20 cellular contexts compared by ENCODE assay signal in the genomic region with DNA sequence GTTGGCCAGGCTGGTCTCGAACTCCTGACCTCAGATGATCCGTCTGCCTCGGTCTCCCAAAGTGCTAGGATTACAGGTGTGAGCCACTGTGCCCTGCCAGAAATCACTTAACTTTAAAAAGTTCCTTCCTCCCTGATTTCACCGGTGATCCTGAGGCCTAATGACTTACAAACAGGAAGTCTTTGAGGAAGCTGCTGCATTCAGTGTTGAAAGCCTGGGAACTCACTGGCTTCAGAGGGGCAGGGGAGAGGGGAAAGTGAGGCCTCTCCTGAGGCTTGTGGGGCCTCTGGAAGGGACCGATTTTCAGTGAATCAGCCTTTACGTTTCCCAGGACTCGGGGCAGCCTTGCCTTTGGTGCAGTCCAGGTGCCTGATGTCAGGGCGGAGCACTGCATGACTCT. TPM values are rescaled to one million over a fixed set of nuclear protein-coding genes. Genes with fewer than 3 reads are reported as not detected.
A peak's percentile ranks its signal among the peaks of the same experiment; 100 is the strongest.
DNase-seq lines count a peak whose midpoint lies in the region; ATAC-seq, FAIRE-seq and TF ChIP-seq lines count a peak whose summit lies in the region.
"Had no signal": no experiment of that assay in that cellular context is flagged by ENCODE, and none has a peak within 500 bp of the region (broad histone marks: within the 10 kb centered on the region; RNA-seq: fewer than 3 reads in every experiment).

No MANE protein-coding gene starts in this region.

- H3K4me3 ChIP-seq in H1 (ENCODE audit: extremely low read depth in 1 of 4, insufficient read depth in 2 of 4, low read depth in 3 of 4, low read length in 4 of 4), result no peak overlapping the region
- H3K4me3 ChIP-seq in mucosa of rectum (ENCODE audit: low read length in 2 of 2), result no peak overlapping the region
- H3K4me3 ChIP-seq: A549, GM23248, SJCRH30 had no signal

- ATAC-seq in left lobe of liver (no peak), GM21723 (IDR thresholded peaks at IDR 0.05; ENCODE audit: unreplicated experiment) (no peak), foreskin keratinocyte (no peak)
- ATAC-seq: A549 had no signal

- no peak overlapping the region for H2AK5ac ChIP-seq in H1 (ENCODE audit: low read depth, low read length)

- peaks cover 2% of the 10 kb centered on the region; the same call in 1 of the 2 replicates for H3K23me2 ChIP-seq in H1 (ENCODE audit: low read depth, low read length)

- no peaks in the 10 kb centered on the region for H4K20me1 ChIP-seq in H1 (replicated peaks in 1 of 2; ENCODE audit: control insufficient read depth in 1 of 2, insufficient read depth in 2 of 2, low read length in 2 of 2)

- H2AFZ ChIP-seq in H1 (ENCODE audit: low read length), result no peak overlapping the region
- H2AFZ ChIP-seq: GM23248 had no signal

- no peak overlapping the region for H2BK5ac ChIP-seq in H1 (ENCODE audit: low read depth, low read length)

- H3K27ac ChIP-seq in H1 (ENCODE audit: low read depth, low read length) (no peak overlapping the region), mucosa of rectum (ENCODE audit: low read depth in 2 of 2, low read length in 2 of 2) (peak overlapping the region; percentile 36 to 56), foreskin keratinocyte (no peak overlapping the region)
- H3K27ac ChIP-seq: A549, GM23248, SJCRH30 had no signal

- H3K18ac ChIP-seq in H1 (ENCODE audit: extremely low read depth, low read length), result no peak overlapping the region

- no peak for TF ChIP-seq CTCF in H1 (IDR thresholded peaks at IDR 0.05; ENCODE audit: control extremely low read depth in 1 of 3, insufficient read depth in 1 of 3, low read depth in 1 of 3, low read length in 3 of 3)
- no peak for TF ChIP-seq CTCF in foreskin keratinocyte (conservative IDR thresholded peaks at IDR 0.05)

- H3K4me1 ChIP-seq in H1 (replicated peaks in 1 of 4; ENCODE audit: control insufficient read depth in 3 of 4, insufficient read depth in 4 of 4, low read length in 3 of 4) (no peaks in the 10 kb centered on the region; a peak in 1 of 7 replicates), mucosa of rectum (ENCODE audit: control insufficient read depth in 2 of 2, insufficient read depth in 2 of 2, low read length in 2 of 2) (peaks cover 5 to 13% of the 10 kb centered on the region in 2 donors), foreskin keratinocyte (no peaks in the 10 kb centered on the region)
- H3K4me1 ChIP-seq: A549, SJCRH30 had no signal

- no peak overlapping the region; the same call in 1 of the 2 replicates for H4K8ac ChIP-seq in H1 (ENCODE audit: extremely low read depth, insufficient read depth, low read length)

- H3K14ac ChIP-seq in H1 (ENCODE audit: insufficient read length), result no peak overlapping the region

- no peaks in the 10 kb centered on the region for H3K79me1 ChIP-seq in H1 (ENCODE audit: low read depth, low read length)

- H3K79me2 ChIP-seq in H1 (ENCODE audit: control insufficient read depth in 1 of 2, insufficient read depth in 2 of 2, low read length in 2 of 2), result no peaks in the 10 kb centered on the region

- no peak overlapping the region for H4K5ac ChIP-seq in H1 (ENCODE audit: insufficient read length, low read depth, low read length)

- H2BK15ac ChIP-seq in H1 (ENCODE audit: low read length), result 0 out of 2 replicates have a peak overlapping the region, but pooled peaks have one; percentile 19

- no peaks in the 10 kb centered on the region for H3K9me3 ChIP-seq in H1 (ENCODE audit: insufficient read depth in 2 of 2, low read depth in 1 of 2, low read length in 1 of 2)
- no peaks in the 10 kb centered on the region for H3K9me3 ChIP-seq in mucosa of rectum (ENCODE audit: control insufficient read depth in 2 of 2, low read length in 2 of 2)
- H3K9me3 ChIP-seq: A549, SJCRH30 had no signal

- no peaks in the 10 kb centered on the region for H3K27me3 ChIP-seq in H1 (replicated peaks in 1 of 4; ENCODE audit: control insufficient read depth in 3 of 4, extremely low read depth in 1 of 4, insufficient read depth in 3 of 4, low read length in 3 of 4)
- H3K27me3 ChIP-seq in mucosa of rectum (ENCODE audit: control insufficient read depth in 2 of 2, insufficient read depth in 2 of 2, low read length in 2 of 2), result no peaks in the 10 kb centered on the region
- H3K27me3 ChIP-seq in foreskin keratinocyte, result no peaks in the 10 kb centered on the region

- no peak overlapping the region for H2BK120ac ChIP-seq in H1 (replicated peaks; ENCODE audit: low read depth, low read length)

- DNase-seq in CD1c-positive myeloid dendritic cell (ENCODE audit: extremely low spot score) (peak; percentile 48), NOMO-1 treated with DMSO at 0.1 percent for 48 hours (lab: John Stamatoyannopoulos, UW; ENCODE audit: unreplicated experiment) (peak; percentile 53), H1 (ENCODE audit: low read depth in 1 of 2, low spot score in 2 of 2) (no peak), left lobe of liver (ENCODE audit: low spot score) (no peak), retina (no peak), foreskin keratinocyte (no peak)
- DNase-seq: AML-193; CD4-positive, alpha-beta memory T cell; DND-41; GF-D8; GM23248; KG1; NCI-H1417; NCI-H1930; NCI-H2171; RPMI8226; SJCRH30 had no signal

- H3K23ac ChIP-seq in H1 (ENCODE audit: insufficient read length), result no peak overlapping the region

- TF ChIP-seq EP300 in H1 (IDR thresholded peaks at IDR 0.05; ENCODE audit: borderline replicate concordance in 1 of 2, low read depth in 2 of 2, low read length in 2 of 2), result no peak

- H3K4ac ChIP-seq in H1 (replicated peaks; ENCODE audit: insufficient read length, low read depth, low read length), result no peak overlapping the region

- no peak overlapping the region for H3K4me2 ChIP-seq in H1 (ENCODE audit: insufficient read depth in 1 of 2, low read depth in 2 of 2, low read length in 2 of 2)
- H3K4me2 ChIP-seq: A549 had no signal

- H3K56ac ChIP-seq in H1 (replicated peaks; ENCODE audit: insufficient read length, low read depth, low read length), result no peak overlapping the region

- TF ChIP-seq POLR2A in H1 (IDR thresholded peaks at IDR 0.05; ENCODE audit: control extremely low read depth in 1 of 2, low read depth in 2 of 2, low read length in 2 of 2), result no peak

- 86% methylated on average over 8 of the region's 8 CpGs; no CpG with 5 or more reads in 1 of the 2 experiments for WGBS in H1 (ENCODE audit: extremely low coverage in 1 of 2, insufficient coverage in 1 of 2, insufficient read length in 1 of 2, insufficient replicate concordance in 2 of 2, low coverage in 1 of 2, low lambda C conversion rate in 2 of 2, missing lambda C conversion rate in 1 of 2), 2 experiments

- no peak for FAIRE-seq in H1 (lab: Jason Lieb, UNC)
- FAIRE-seq: A549 had no signal

- H3K36me3 ChIP-seq in H1 (ENCODE audit: control insufficient read depth in 2 of 4, insufficient read depth in 4 of 4, low read length in 3 of 4), result no peaks in the 10 kb centered on the region
- H3K36me3 ChIP-seq in mucosa of rectum (ENCODE audit: control insufficient read depth in 2 of 2, insufficient read depth in 2 of 2, low read length in 2 of 2), result no peaks in the 10 kb centered on the region
- H3K36me3 ChIP-seq: SJCRH30 had no signal

- TF ChIP-seq RAD21 in H1 (IDR thresholded peaks at IDR 0.05 in 1 of 2, conservative IDR thresholded peaks at IDR 0.05 in 1 of 2; ENCODE audit: low read depth in 2 of 2, low read length in 2 of 2), result no peak

- peak overlapping the region; percentile 71; the same call in 1 of the 2 replicates for H2BK12ac ChIP-seq in H1 (ENCODE audit: low read depth, low read length)

- H2BK20ac ChIP-seq in H1 (ENCODE audit: low read length), result no peak overlapping the region

- CTCF ChIA-PET in H1 (lab: Charles Lee; ENCODE audit: partially characterized antibody), result interaction anchor here (2.0 to 29.1 kb wide), 4 partner anchors 12 to 112 kb away, joined by 7 to 1640 read pairs (median 58); a partner anchor contains a TSS

- H4K91ac ChIP-seq in H1 (replicated peaks; ENCODE audit: insufficient read length, low read length), result peak overlapping the region; percentile 67

- POLR2A ChIA-PET in H1 (lab: Charles Lee; ENCODE audit: partially characterized antibody), result no interaction called here

- H3K9ac ChIP-seq in H1 (replicated peaks in 1 of 4; ENCODE audit: extremely low read depth in 1 of 4, low read depth in 3 of 4, low read length in 3 of 4), result no peak overlapping the region
- peak overlapping the region in 1 of 2 donors; percentile 32 for H3K9ac ChIP-seq in mucosa of rectum (ENCODE audit: low read depth in 1 of 2, low read length in 2 of 2)
- H3K9ac ChIP-seq: GM23248 had no signal

TF ChIP-seq in H1, 55 proteins besides CTCF, POLR2A, EP300 and RAD21 (continues in another document):
- TF ChIP-seq SP4 (IDR thresholded peaks at IDR 0.05; ENCODE audit: low read length) (no peak), EZH2 (IDR thresholded peaks at IDR 0.05; ENCODE audit: low read depth, low read length, severe bottlenecking) (no peak), SIRT6 (IDR thresholded peaks at IDR 0.05; ENCODE audit: low read length) (no peak), RFX5 (IDR thresholded peaks at IDR 0.05; ENCODE audit: borderline replicate concordance, low read depth, low read length) (no peak), NRF1 (IDR thresholded peaks at IDR 0.05; ENCODE audit: low read depth, low read length) (no peak), CBX5 (IDR thresholded peaks at IDR 0.05; ENCODE audit: low read depth, low read length) (no peak), HDAC6 (IDR thresholded peaks at IDR 0.05; ENCODE audit: low read depth, low read length) (no peak), HDAC2 (IDR thresholded peaks at IDR 0.05; ENCODE audit: borderline replicate concordance in 1 of 2, low read depth in 2 of 2, low read length in 2 of 2) (no peak)

RNA-seq across cellular contexts. Expression of a gene that starts 30.2 kb away (rescaled TPM):
- total RNA-seq in H1 (2021; fragmentation: NEBNext Ultra II Directional; extraction: Animal tissue kit (Norgen Biotek cat#: 25700)), result 38.0 and 39.6 TPM in 2 replicates
- 33.6 and 55.3 TPM in 2 replicates for polyA plus RNA-seq in H1 (2011; rRNA removed)
- 43.2 TPM for polyA plus RNA-seq in H1 (2011; cell fraction: cytosol; rRNA removed)
- polyA plus RNA-seq in H1 (2011; cell fraction: nucleus; rRNA removed), result 171 TPM
- polyA plus RNA-seq in H1 (2012, experiment 1 of 2), result 23.6 to 37.7 TPM (median 33.8 TPM) in 4 replicates
- polyA plus RNA-seq in H1 (2012, experiment 2 of 2), result 27.2 TPM
- 17.0 TPM for polyA plus RNA-seq in H1 (2013, experiment 1 of 2)
- polyA plus RNA-seq in H1 (2013, experiment 2 of 2), result 16.9 TPM
- polyA minus RNA-seq in H1 (2011; rRNA and poly(A)+ RNA removed), result 46.7 and 47.4 TPM in 2 replicates
- polyA minus RNA-seq in H1 (2011; cell fraction: cytosol; rRNA and poly(A)+ RNA removed), result 33.8 TPM
- 74.8 TPM for polyA minus RNA-seq in H1 (2011; cell fraction: nucleus; rRNA and poly(A)+ RNA removed)
- total RNA-seq in left lobe of liver, result 126 TPM
- total RNA-seq in foreskin keratinocyte, result 4.7 and 6.3 TPM in 2 replicates
- polyA plus RNA-seq in foreskin keratinocyte, result 2.5 and 3.4 TPM in 2 replicates
- polyA plus RNA-seq: CD4-positive, alpha-beta memory T cell had no signal

Comparison
In these comparisons a context has a peak if more than half of its experiments do, and no peak if none do; other contexts are left out.
1. DNase-seq: peak in CD1c-positive myeloid dendritic cell (single experiment) and NOMO-1 treated with DMSO at 0.1 percent for 48 hours (single experiment); none in H1 (0 of 2), left lobe of liver (single experiment), retina (single experiment) and foreskin keratinocyte (0 of 2).
2. H3K27ac ChIP-seq: peak in mucosa of rectum (2 of 2); none in H1 (single experiment) and foreskin keratinocyte (single experiment).